ENCODE assay signal across 6 cellular contexts in genomic region chr19:47236072-47236471, GRCh38. TPM values are rescaled to one million over a fixed set of nuclear protein-coding genes. Genes with fewer than 3 reads are reported as not detected.
A peak's percentile ranks its signal among the peaks of the same experiment; 100 is the strongest.
DNase-seq lines count a peak whose midpoint lies in the region; ATAC-seq, FAIRE-seq and TF ChIP-seq lines count a peak whose summit lies in the region.
"Not testable (repeated sequence)": the region's sequence is repeated elsewhere in the genome, so short reads cannot be mapped to it uniquely, and the experiment has no call there.

No MANE protein-coding gene starts in this region.

- CTCF ChIA-PET in Caco-2 (lab: Charles Lee); OCI-LY7 (lab: Charles Lee; ENCODE audit: unreplicated experiment); HepG2 (lab: Yijun Ruan, JAX; ENCODE audit: low intra/inter-chr PET ratio, low total read pairs): not testable (repeated sequence)

- H3K23ac ChIP-seq in neuronal stem cell (ENCODE audit: low read depth, low read length, poor library complexity), result not testable (repeated sequence)

- H4K91ac ChIP-seq in neuronal stem cell (ENCODE audit: low read depth, low read length, poor library complexity), result not testable (repeated sequence)

- not testable (repeated sequence) for H4K20me1 ChIP-seq in OCI-LY7 (ENCODE audit: insufficient read depth, low read length); HepG2 (ENCODE audit: insufficient read depth, low read length)

- H3K9me2 ChIP-seq in OCI-LY7 (ENCODE audit: insufficient read depth, low read length), result not testable (repeated sequence)

- H3K18ac ChIP-seq in neuronal stem cell (ENCODE audit: low read length), result peak overlapping the region; percentile 28

- DNase-seq in Caco-2; OCI-LY7 (ENCODE audit: low spot score); HepG2 (ENCODE audit: low spot score); neuronal stem cell (ENCODE audit: low spot score); stimulated activated naive B cell treated with anti-CD40 and anti-IgM and Interleukin-4, amounts not matched to agents 10 μg/mL and 1 μg/mL and 100 μg/mL, for 72 hours: not testable (repeated sequence)

- H3K27ac ChIP-seq in OCI-LY7 (ENCODE audit: low read depth, low read length, poor library complexity, severe bottlenecking); HepG2 (ENCODE audit: extremely low read length, insufficient read depth, low read length); neuronal stem cell (replicated peaks; ENCODE audit: low read length): not testable (repeated sequence)

- FAIRE-seq in HepG2 (lab: Jason Lieb, UNC), result not testable (repeated sequence)

- H3K9me3 ChIP-seq in Caco-2; OCI-LY7 (ENCODE audit: low read length); HepG2 (ENCODE audit: low read length); neuronal stem cell (replicated peaks in 1 of 2; ENCODE audit: control insufficient read depth in 2 of 2, insufficient read depth in 1 of 2, low read depth in 1 of 2, low read length in 2 of 2): not testable (repeated sequence)

- not testable (repeated sequence) for H2BK120ac ChIP-seq in neuronal stem cell (ENCODE audit: low read depth, low read length)

- not testable (repeated sequence) for H3K27me3 ChIP-seq in Caco-2 (replicated peaks; ENCODE audit: control insufficient read depth, insufficient read depth, low read length); HepG2 (ENCODE audit: control insufficient read depth in 1 of 2, insufficient read depth in 2 of 2, low read length in 2 of 2)
- H3K27me3 ChIP-seq in neuronal stem cell (ENCODE audit: control insufficient read depth in 3 of 3, insufficient read depth in 3 of 3, low read depth in 1 of 3, low read length in 3 of 3), result peaks cover 0 to 18% (median 4%) of the 10 kb centered on the region in 3 experiments

- peaks cover 17% of the 10 kb centered on the region for H3K4me1 ChIP-seq in Caco-2
- peaks cover 52% of the 10 kb centered on the region for H3K4me1 ChIP-seq in OCI-LY7 (ENCODE audit: insufficient read depth, low read length, poor library complexity, severe bottlenecking)
- H3K4me1 ChIP-seq in HepG2 (ENCODE audit: insufficient read depth, low read length), result peaks cover 26% of the 10 kb centered on the region
- peaks cover 21 to 31% of the 10 kb centered on the region in 2 donors for H3K4me1 ChIP-seq in neuronal stem cell (ENCODE audit: control insufficient read depth in 2 of 2, insufficient read depth in 1 of 2, low read depth in 1 of 2, low read length in 2 of 2)

- H3K9me3 Mint-ChIP-seq in Caco-2 (ENCODE audit: unreplicated experiment); activated naive CD4-positive, alpha-beta T cell treated with anti-CD3 and anti-CD28 coated beads, Interleukin-2, amount 50 U/mL, for 24 hours; stimulated activated naive B cell treated with anti-CD40 and anti-IgM and Interleukin-4, amounts not matched to agents 10 μg/mL and 1 μg/mL and 100 μg/mL, for 72 hours: not testable (repeated sequence)

- not testable (repeated sequence) for H2AFZ ChIP-seq in OCI-LY7 (ENCODE audit: low read length); HepG2 (ENCODE audit: low read length); neuronal stem cell (ENCODE audit: low read length)

- not testable (repeated sequence) for H3K36me3 ChIP-seq in Caco-2 (ENCODE audit: control insufficient read depth, insufficient read depth, low read length); OCI-LY7 (ENCODE audit: insufficient read depth, low read length); HepG2 (replicated peaks in 1 of 2; ENCODE audit: control insufficient read depth in 1 of 2, insufficient read depth in 2 of 2, low read length in 2 of 2); neuronal stem cell (replicated peaks in 1 of 2; ENCODE audit: control insufficient read depth in 2 of 2, insufficient read depth in 2 of 2, low read length in 2 of 2)

- H2BK15ac ChIP-seq in neuronal stem cell (ENCODE audit: low read length), result not testable (repeated sequence)

- H3K36me3 Mint-ChIP-seq in Caco-2 (ENCODE audit: insufficient read depth, unreplicated experiment), result peaks cover 12% of the 10 kb centered on the region
- not testable (repeated sequence) for H3K36me3 Mint-ChIP-seq in activated naive CD4-positive, alpha-beta T cell treated with anti-CD3 and anti-CD28 coated beads, Interleukin-2, amount 50 U/mL, for 24 hours; stimulated activated naive B cell treated with anti-CD40 and anti-IgM and Interleukin-4, amounts not matched to agents 10 μg/mL and 1 μg/mL and 100 μg/mL, for 72 hours

- ATAC-seq in HepG2; stimulated activated naive B cell treated with anti-CD40 and anti-IgM and Interleukin-4, amounts not matched to agents 10 μg/mL and 1 μg/mL and 100 μg/mL, for 72 hours (replicated peaks): not testable (repeated sequence)

- not testable (repeated sequence) for H3K4me3 Mint-ChIP-seq in Caco-2 (ENCODE audit: unreplicated experiment); activated naive CD4-positive, alpha-beta T cell treated with anti-CD3 and anti-CD28 coated beads, Interleukin-2, amount 50 U/mL, for 24 hours; stimulated activated naive B cell treated with anti-CD40 and anti-IgM and Interleukin-4, amounts not matched to agents 10 μg/mL and 1 μg/mL and 100 μg/mL, for 72 hours

- BruUV-seq in Caco-2 (replicated peaks; lab: Mats Ljungman, UMichigan); OCI-LY7 (replicated peaks; lab: Mats Ljungman, UMichigan); HepG2 (replicated peaks; lab: Mats Ljungman, UMichigan): not testable (repeated sequence)

- H3K4me1 Mint-ChIP-seq in Caco-2 (ENCODE audit: low read depth, unreplicated experiment), result peaks cover 24% of the 10 kb centered on the region
- H3K4me1 Mint-ChIP-seq in activated naive CD4-positive, alpha-beta T cell treated with anti-CD3 and anti-CD28 coated beads, Interleukin-2, amount 50 U/mL, for 24 hours, result peaks cover 33% of the 10 kb centered on the region
- H3K4me1 Mint-ChIP-seq in stimulated activated naive B cell treated with anti-CD40 and anti-IgM and Interleukin-4, amounts not matched to agents 10 μg/mL and 1 μg/mL and 100 μg/mL, for 72 hours, result peaks cover 20 to 35% of the 10 kb centered on the region in 2 donors

- not testable (repeated sequence) for H4K8ac ChIP-seq in neuronal stem cell (ENCODE audit: low read depth, low read length)

- WGBS in HepG2 (ENCODE audit: low lambda C conversion rate), result 39% methylated on average over 4 of the region's 4 CpGs
- WGBS in neuronal stem cell (ENCODE audit: extremely low coverage in 2 of 2, insufficient read length in 2 of 2, insufficient replicate concordance in 1 of 2), 2 donors, result no CpG with 5 or more reads among the region's 4 CpGs

- peak overlapping the region; percentile 63 for H2AK5ac ChIP-seq in neuronal stem cell (ENCODE audit: low read depth, low read length)

- not testable (repeated sequence) for TF ChIP-seq EP300 in HepG2 (IDR thresholded peaks at IDR 0.05; ENCODE audit: low read depth in 2 of 2, low read length in 2 of 2); HepG2 (CRISPR knock-in tag; IDR thresholded peaks at IDR 0.05; ENCODE audit: borderline replicate concordance)

- H3K9ac ChIP-seq in HepG2 (ENCODE audit: insufficient read depth, low read depth, low read length); neuronal stem cell (ENCODE audit: low read depth, low read length, poor library complexity): not testable (repeated sequence)

- 0 out of 2 replicates have a peak overlapping the region, but pooled peaks have one; percentile 11 for H3K4me2 ChIP-seq in OCI-LY7 (ENCODE audit: low read length)
- not testable (repeated sequence) for H3K4me2 ChIP-seq in HepG2 (ENCODE audit: low read depth, low read length); neuronal stem cell (ENCODE audit: insufficient read depth, low read length, poor library complexity, severe bottlenecking)

- not testable (repeated sequence) for H3K79me1 ChIP-seq in neuronal stem cell (ENCODE audit: low read depth, low read length)

- H3K4me3 ChIP-seq in Caco-2 (ENCODE audit: low read depth, low read length); OCI-LY7 (ENCODE audit: low read depth, low read length, poor library complexity, severe bottlenecking); HepG2 (replicated peaks in 1 of 3; ENCODE audit: insufficient read depth in 1 of 3, low read depth in 2 of 3, low read length in 3 of 3); neuronal stem cell (ENCODE audit: low read length in 2 of 2): not testable (repeated sequence)

- intact Hi-C loops in Caco-2 (cut with micrococcal nuclease; ENCODE audit: unreplicated experiment); OCI-LY7 (cut with micrococcal nuclease; ENCODE audit: unreplicated experiment); HepG2 (cut with micrococcal nuclease; ENCODE audit: unreplicated experiment): not testable (repeated sequence)

- TF ChIP-seq CTCF in Caco-2 (IDR thresholded peaks at IDR 0.05; ENCODE audit: insufficient read depth in 1 of 2, low read depth in 1 of 2, low read length in 1 of 2, severe bottlenecking in 1 of 2, unreplicated experiment in 1 of 2); OCI-LY7 (conservative IDR thresholded peaks at IDR 0.05; ENCODE audit: low read length); HepG2 (CRISPR knock-in tag; IDR thresholded peaks at IDR 0.05): not testable (repeated sequence)

- H2BK12ac ChIP-seq in neuronal stem cell (ENCODE audit: low read length), result peak overlapping the region; percentile 16

- in situ Hi-C loops in HepG2 (cut with HindIII; ENCODE audit: extremely low pct_ligation_motif_present, low pct_unique_long_range_greater_than_20kb), result not testable (repeated sequence)

- not testable (repeated sequence) for H3K27me3 Mint-ChIP-seq in Caco-2 (ENCODE audit: insufficient read depth, unreplicated experiment); activated naive CD4-positive, alpha-beta T cell treated with anti-CD3 and anti-CD28 coated beads, Interleukin-2, amount 50 U/mL, for 24 hours
- peaks cover 6 to 16% of the 10 kb centered on the region in 2 donors for H3K27me3 Mint-ChIP-seq in stimulated activated naive B cell treated with anti-CD40 and anti-IgM and Interleukin-4, amounts not matched to agents 10 μg/mL and 1 μg/mL and 100 μg/mL, for 72 hours

- H3K14ac ChIP-seq in neuronal stem cell (ENCODE audit: low read length), result not testable (repeated sequence)

- TF ChIP-seq POLR2A in HepG2 (IDR thresholded peaks at IDR 0.05; ENCODE audit: insufficient read depth in 1 of 2, low read depth in 2 of 2, low read length in 2 of 2), result not testable (repeated sequence)

- POLR2A ChIA-PET in Caco-2 (lab: Charles Lee); OCI-LY7 (lab: Charles Lee): not testable (repeated sequence)
- POLR2A ChIA-PET in HepG2 (lab: Yijun Ruan, JAX), result interaction anchor here (1.7 kb wide), 1 partner anchor 10 kb away, joined by 7 read pairs; no protein-coding TSS in a partner anchor

- not testable (repeated sequence) for H3K4ac ChIP-seq in neuronal stem cell (ENCODE audit: low read length)

- H3K27ac Mint-ChIP-seq in Caco-2 (ENCODE audit: unreplicated experiment), result peak overlapping the region; percentile 58
- peak overlapping the region; percentile 68 for H3K27ac Mint-ChIP-seq in activated naive CD4-positive, alpha-beta T cell treated with anti-CD3 and anti-CD28 coated beads, Interleukin-2, amount 50 U/mL, for 24 hours
- H3K27ac Mint-ChIP-seq in stimulated activated naive B cell treated with anti-CD40 and anti-IgM and Interleukin-4, amounts not matched to agents 10 μg/mL and 1 μg/mL and 100 μg/mL, for 72 hours, result peak overlapping the region; percentile 54

- H3K79me2 ChIP-seq in OCI-LY7 (ENCODE audit: insufficient read depth, low read depth, low read length); HepG2 (ENCODE audit: insufficient read depth, low read length): not testable (repeated sequence)

- TF ChIP-seq RAD21 in HepG2 (CRISPR knock-in tag; IDR thresholded peaks at IDR 0.05), result not testable (repeated sequence)

- not testable (repeated sequence) for H2BK5ac ChIP-seq in neuronal stem cell (ENCODE audit: low read length)

RNA-seq across cellular contexts. Expression of gene BBC3, which starts 5.1 kb away (rescaled TPM):
- total RNA-seq in Caco-2 (2022) (10.5 and 10.8 TPM in 2 replicates), OCI-LY7 (2022) (10.5 and 13.2 TPM in 2 replicates), HepG2 (2016; rRNA removed; fragmentation: Illumina TruSeq; extraction: Trizol) (5.8 and 8.8 TPM in 2 replicates)
- total RNA-seq in OCI-LY7 (2014; rRNA removed; shearing (Covaris generic)), result 6.9 and 8.9 TPM in 2 replicates
- total RNA-seq in HepG2 (2016; cell fraction: cytosol; rRNA removed; fragmentation: Illumina TruSeq; extraction: Trizol; ENCODE audit: low read depth), result 3.1 and 3.4 TPM in 2 replicates
- 5.9 and 8.8 TPM in 2 replicates for total RNA-seq in HepG2 (2016; cell fraction: insoluble cytoplasmic fraction; rRNA removed; fragmentation: Illumina TruSeq; extraction: Trizol)
- 6.6 and 7.4 TPM in 2 replicates for total RNA-seq in HepG2 (2016; cell fraction: membrane; rRNA removed; fragmentation: Illumina TruSeq; extraction: Trizol)
- 4.6 and 5.1 TPM in 2 replicates for total RNA-seq in HepG2 (2016; cell fraction: nucleus; rRNA removed; fragmentation: Illumina TruSeq; extraction: Trizol)
- 6.1 and 11.1 TPM in 2 replicates for polyA plus RNA-seq in HepG2 (2011; rRNA removed)
- polyA plus RNA-seq in HepG2 (2011; cell fraction: cytosol; rRNA removed), result 7.0 and 10.6 TPM in 2 replicates
- polyA plus RNA-seq in HepG2 (2011; cell fraction: nucleus; rRNA removed), result 18.7 and 18.8 TPM in 2 replicates
- polyA plus RNA-seq in HepG2 (2012), result 7.0 and 13.6 TPM in 2 replicates
- 1.8 and 1.9 TPM in 2 replicates for polyA plus RNA-seq in HepG2 (2016; cell fraction: cytosol; fragmentation: Illumina TruSeq; extraction: Trizol; ENCODE audit: low read depth)
- polyA plus RNA-seq in HepG2 (2016; cell fraction: insoluble cytoplasmic fraction; fragmentation: Illumina TruSeq; extraction: Trizol; ENCODE audit: low read depth), result 9.2 and 11.0 TPM in 2 replicates
- 5.1 and 5.2 TPM in 2 replicates for polyA plus RNA-seq in HepG2 (2016; cell fraction: membrane; fragmentation: Illumina TruSeq; extraction: Trizol; ENCODE audit: low read depth)
- polyA plus RNA-seq in HepG2 (2016; cell fraction: nucleus; fragmentation: Illumina TruSeq; extraction: Trizol; ENCODE audit: insufficient read depth, low read depth), result 13.0 and 13.4 TPM in 2 replicates
- 2.1 and 9.7 TPM in 2 replicates for polyA minus RNA-seq in HepG2 (2011; rRNA and poly(A)+ RNA removed; ENCODE audit: low replicate concordance)
- 8.9 and 9.3 TPM in 2 replicates for polyA minus RNA-seq in HepG2 (2011; cell fraction: cytosol; rRNA and poly(A)+ RNA removed)
- polyA minus RNA-seq in HepG2 (2011; cell fraction: nucleus; rRNA and poly(A)+ RNA removed), result 5.4 and 6.2 TPM in 2 replicates
- 20.7 TPM for polyA plus RNA-seq in neuronal stem cell (2013, experiment 1 of 2)
- 20.0 TPM for polyA plus RNA-seq in neuronal stem cell (2013, experiment 2 of 2)

RNA-seq across cellular contexts. Expression of gene CCDC9, which starts 20.3 kb away (rescaled TPM):
- 43.1 and 44.3 TPM in 2 replicates for total RNA-seq in Caco-2 (2022)
- total RNA-seq in OCI-LY7 (2014; rRNA removed; shearing (Covaris generic)), result 6.5 and 7.9 TPM in 2 replicates
- total RNA-seq in OCI-LY7 (2022), result 19.3 and 19.7 TPM in 2 replicates
- total RNA-seq in HepG2 (2016; rRNA removed; fragmentation: Illumina TruSeq; extraction: Trizol), result 5.9 and 6.3 TPM in 2 replicates
- total RNA-seq in HepG2 (2016; cell fraction: cytosol; rRNA removed; fragmentation: Illumina TruSeq; extraction: Trizol; ENCODE audit: low read depth), result 3.4 and 3.5 TPM in 2 replicates
- total RNA-seq in HepG2 (2016; cell fraction: insoluble cytoplasmic fraction; rRNA removed; fragmentation: Illumina TruSeq; extraction: Trizol), result 3.8 and 7.1 TPM in 2 replicates
- total RNA-seq in HepG2 (2016; cell fraction: membrane; rRNA removed; fragmentation: Illumina TruSeq; extraction: Trizol), result 4.5 and 5.0 TPM in 2 replicates
- total RNA-seq in HepG2 (2016; cell fraction: nucleus; rRNA removed; fragmentation: Illumina TruSeq; extraction: Trizol), result 4.4 and 5.5 TPM in 2 replicates
- 2.9 and 3.0 TPM in 2 replicates for polyA plus RNA-seq in HepG2 (2011; rRNA removed)
- 2.1 and 2.2 TPM in 2 replicates for polyA plus RNA-seq in HepG2 (2011; cell fraction: cytosol; rRNA removed)
- 10.1 and 11.8 TPM in 2 replicates for polyA plus RNA-seq in HepG2 (2011; cell fraction: nucleus; rRNA removed)
- 10.0 TPM in 2 replicates for polyA plus RNA-seq in HepG2 (2012)
- 1.6 and 1.8 TPM in 2 replicates for polyA plus RNA-seq in HepG2 (2016; cell fraction: cytosol; fragmentation: Illumina TruSeq; extraction: Trizol; ENCODE audit: low read depth)
- polyA plus RNA-seq in HepG2 (2016; cell fraction: insoluble cytoplasmic fraction; fragmentation: Illumina TruSeq; extraction: Trizol; ENCODE audit: low read depth), result 9.0 and 10.3 TPM in 2 replicates
- 3.6 and 3.9 TPM in 2 replicates for polyA plus RNA-seq in HepG2 (2016; cell fraction: membrane; fragmentation: Illumina TruSeq; extraction: Trizol; ENCODE audit: low read depth)
- polyA plus RNA-seq in HepG2 (2016; cell fraction: nucleus; fragmentation: Illumina TruSeq; extraction: Trizol; ENCODE audit: insufficient read depth, low read depth), result 22.8 and 25.7 TPM in 2 replicates
- polyA minus RNA-seq in HepG2 (2011; rRNA and poly(A)+ RNA removed; ENCODE audit: low replicate concordance), result 1.8 and 6.2 TPM in 2 replicates
- polyA minus RNA-seq in HepG2 (2011; cell fraction: cytosol; rRNA and poly(A)+ RNA removed), result 0.99 and 1.7 TPM in 2 replicates
- 6.3 and 7.5 TPM in 2 replicates for polyA minus RNA-seq in HepG2 (2011; cell fraction: nucleus; rRNA and poly(A)+ RNA removed)
- polyA plus RNA-seq in neuronal stem cell (2013, experiment 1 of 2), result 15.9 TPM
- 14.8 TPM for polyA plus RNA-seq in neuronal stem cell (2013, experiment 2 of 2)

RNA-seq across cellular contexts. Expression of gene INAFM1, which starts 38.6 kb away (rescaled TPM):
- 10.1 and 10.4 TPM in 2 replicates for total RNA-seq in Caco-2 (2022)
- 4.6 and 5.0 TPM in 2 replicates for total RNA-seq in OCI-LY7 (2014; rRNA removed; shearing (Covaris generic))
- total RNA-seq in OCI-LY7 (2022), result 7.6 and 10.3 TPM in 2 replicates
- 1.00 and 1.9 TPM in 2 replicates for total RNA-seq in HepG2 (2016; rRNA removed; fragmentation: Illumina TruSeq; extraction: Trizol)
- 0.81 and 1.1 TPM in 2 replicates for total RNA-seq in HepG2 (2016; cell fraction: cytosol; rRNA removed; fragmentation: Illumina TruSeq; extraction: Trizol; ENCODE audit: low read depth)
- 1.1 and 1.8 TPM in 2 replicates for total RNA-seq in HepG2 (2016; cell fraction: insoluble cytoplasmic fraction; rRNA removed; fragmentation: Illumina TruSeq; extraction: Trizol)
- 1.0 and 1.2 TPM in 2 replicates for total RNA-seq in HepG2 (2016; cell fraction: membrane; rRNA removed; fragmentation: Illumina TruSeq; extraction: Trizol)
- total RNA-seq in HepG2 (2016; cell fraction: nucleus; rRNA removed; fragmentation: Illumina TruSeq; extraction: Trizol), result 0.78 and 1.0 TPM in 2 replicates
- 0.88 and 1.3 TPM in 2 replicates for polyA plus RNA-seq in HepG2 (2011; rRNA removed)
- 0.60 and 0.93 TPM in 2 replicates for polyA plus RNA-seq in HepG2 (2011; cell fraction: cytosol; rRNA removed)
- 5.3 and 5.5 TPM in 2 replicates for polyA plus RNA-seq in HepG2 (2011; cell fraction: nucleus; rRNA removed)
- 2.8 and 3.1 TPM in 2 replicates for polyA plus RNA-seq in HepG2 (2012)
- polyA plus RNA-seq in HepG2 (2016; cell fraction: cytosol; fragmentation: Illumina TruSeq; extraction: Trizol; ENCODE audit: low read depth), result 2.2 and 2.5 TPM in 2 replicates
- polyA plus RNA-seq in HepG2 (2016; cell fraction: insoluble cytoplasmic fraction; fragmentation: Illumina TruSeq; extraction: Trizol; ENCODE audit: low read depth), result 1.8 and 2.4 TPM in 2 replicates
- 1.7 and 2.2 TPM in 2 replicates for polyA plus RNA-seq in HepG2 (2016; cell fraction: membrane; fragmentation: Illumina TruSeq; extraction: Trizol; ENCODE audit: low read depth)
- polyA plus RNA-seq in HepG2 (2016; cell fraction: nucleus; fragmentation: Illumina TruSeq; extraction: Trizol; ENCODE audit: insufficient read depth, low read depth), result 4.5 and 6.9 TPM in 2 replicates
- polyA minus RNA-seq in HepG2 (2011; rRNA and poly(A)+ RNA removed; ENCODE audit: low replicate concordance), result 0.35 and 1.3 TPM in 2 replicates
- polyA minus RNA-seq in HepG2 (2011; cell fraction: cytosol; rRNA and poly(A)+ RNA removed), result 1.2 and 1.5 TPM in 2 replicates
- 0.99 and 1.4 TPM in 2 replicates for polyA minus RNA-seq in HepG2 (2011; cell fraction: nucleus; rRNA and poly(A)+ RNA removed)
- polyA plus RNA-seq in neuronal stem cell (2013, experiment 1 of 2), result 7.5 TPM
- polyA plus RNA-seq in neuronal stem cell (2013, experiment 2 of 2), result 6.6 TPM
